Comparison of ENCODE assay signal across 10 cellular contexts in genomic region chr16:3952342-3953131, GRCh38.
DNase-seq lines count a peak whose midpoint lies in the region; ATAC-seq and TF ChIP-seq lines count a peak whose summit lies in the region.
"Had no signal": no experiment of that assay in that cellular context is flagged by ENCODE, and none has a peak within 500 bp of the region (broad histone marks: within the 10 kb centered on the region; RNA-seq: fewer than 3 reads in every experiment).

No MANE protein-coding gene starts in this region.

- TF ChIP-seq CTCF in AG10803 (conservative IDR thresholded peaks at IDR 0.05; ENCODE audit: low read length), result no peak
- TF ChIP-seq CTCF in OCI-LY7 (conservative IDR thresholded peaks at IDR 0.05; ENCODE audit: low read length), result no peak
- TF ChIP-seq CTCF in fibroblast of the aortic adventitia (IDR thresholded peaks at IDR 0.05; ENCODE audit: insufficient read depth, low read length), result no peak
- no peak for TF ChIP-seq CTCF in neural progenitor cell (IDR thresholded peaks at IDR 0.05)
- no peak for TF ChIP-seq CTCF in activated CD8-positive, alpha-beta T cell treated with anti-CD3 and anti-CD28 coated beads for 36 hours (IDR thresholded peaks at IDR 0.05)

- H3K4me3 ChIP-seq in AG10803 (ENCODE audit: low read length) (no peak overlapping the region), OCI-LY7 (ENCODE audit: low read depth, low read length, poor library complexity, severe bottlenecking) (no peak overlapping the region), fibroblast of the aortic adventitia (ENCODE audit: low read depth, low read length) (no peak overlapping the region), neural progenitor cell (no peak overlapping the region)
- H3K4me3 ChIP-seq: Peyer's patch had no signal

- POLR2A ChIA-PET in OCI-LY7 (lab: Charles Lee), result interaction anchor here (0.5 kb wide), 1 partner anchor 162 kb away, joined by 5 read pairs; no protein-coding TSS in a partner anchor
- POLR2A ChIA-PET in activated CD8-positive, alpha-beta T cell treated with anti-CD3 and anti-CD28 coated beads for 36 hours (lab: Charles Lee), result interaction anchor here (1.0 kb wide), 1 partner anchor 91 kb away, joined by 3 read pairs; no protein-coding TSS in a partner anchor

- H3K27me3 Mint-ChIP-seq in neural progenitor cell (ENCODE audit: insufficient read depth, low read depth), result peaks cover 6% of the 10 kb centered on the region
- peaks cover 23% of the 10 kb centered on the region for H3K27me3 Mint-ChIP-seq in activated CD8-positive, alpha-beta T cell treated with anti-CD3 and anti-CD28 coated beads for 36 hours

- H3K9me3 ChIP-seq in OCI-LY7 (ENCODE audit: low read length) (no peaks in the 10 kb centered on the region), neural progenitor cell (ENCODE audit: low read depth) (no peaks in the 10 kb centered on the region)
- H3K9me3 ChIP-seq: Peyer's patch had no signal

- DNase-seq in AG10803 (ENCODE audit: low read depth) (peak; percentile 75), OCI-LY7 (ENCODE audit: low spot score) (peak; percentile 4), fibroblast of the aortic adventitia (ENCODE audit: low read depth) (peak; percentile 77), neural progenitor cell (ENCODE audit: low spot score) (peak; percentile 53), NCI-H2227 treated with DMSO at 0.1 percent for 48 hours (lab: John Stamatoyannopoulos, UW) (no peak)
- no peak for DNase-seq in activated CD8-positive, alpha-beta T cell treated with anti-CD3 and anti-CD28 coated beads for 36 hours
- DNase-seq: naive thymus-derived CD8-positive, alpha-beta T cell had no signal

- H3K4me3 Mint-ChIP-seq in neural progenitor cell, result no peak overlapping the region
- H3K4me3 Mint-ChIP-seq in activated CD8-positive, alpha-beta T cell treated with anti-CD3 and anti-CD28 coated beads for 36 hours, result no peak overlapping the region
- H3K4me3 Mint-ChIP-seq: naive thymus-derived CD8-positive, alpha-beta T cell had no signal

- H2AFZ ChIP-seq in OCI-LY7 (ENCODE audit: low read length), result no peak overlapping the region
- no peak overlapping the region for H2AFZ ChIP-seq in neural progenitor cell (replicated peaks)

- H3K4me2 ChIP-seq in OCI-LY7 (ENCODE audit: low read length), result no peak overlapping the region
- peak overlapping the region; percentile 4 for H3K4me2 ChIP-seq in neural progenitor cell

- no peaks in the 10 kb centered on the region for H3K27me3 ChIP-seq in neural progenitor cell
- H3K27me3 ChIP-seq: Peyer's patch had no signal

- H3K9me3 Mint-ChIP-seq in neural progenitor cell, result no peaks in the 10 kb centered on the region
- H3K9me3 Mint-ChIP-seq in activated CD8-positive, alpha-beta T cell treated with anti-CD3 and anti-CD28 coated beads for 36 hours, result no peaks in the 10 kb centered on the region
- H3K9me3 Mint-ChIP-seq: naive thymus-derived CD8-positive, alpha-beta T cell had no signal

- H3K9ac ChIP-seq in neural progenitor cell, result no peak overlapping the region

- no peak for ATAC-seq in GM21825 (IDR thresholded peaks at IDR 0.05; ENCODE audit: unreplicated experiment)
- no peak for ATAC-seq in activated CD8-positive, alpha-beta T cell treated with anti-CD3 and anti-CD28 coated beads for 36 hours
- no peak for ATAC-seq in HG02852 (IDR thresholded peaks at IDR 0.05; ENCODE audit: unreplicated experiment)
- ATAC-seq: naive thymus-derived CD8-positive, alpha-beta T cell had no signal

- H3K79me2 ChIP-seq in OCI-LY7 (ENCODE audit: insufficient read depth, low read depth, low read length) (no peaks in the 10 kb centered on the region), neural progenitor cell (ENCODE audit: low read depth) (no peaks in the 10 kb centered on the region)

- H3K36me3 ChIP-seq in OCI-LY7 (ENCODE audit: insufficient read depth, low read length) (no peaks in the 10 kb centered on the region), neural progenitor cell (no peaks in the 10 kb centered on the region)
- H3K36me3 ChIP-seq: Peyer's patch had no signal

- no TSS peak for BruUV-seq in OCI-LY7 (replicated peaks; lab: Mats Ljungman, UMichigan)

- H4K20me1 ChIP-seq in OCI-LY7 (ENCODE audit: insufficient read depth, low read length), result no peaks in the 10 kb centered on the region
- H4K20me1 ChIP-seq in neural progenitor cell (ENCODE audit: low read depth), result no peaks in the 10 kb centered on the region

- H3K27ac ChIP-seq in OCI-LY7 (ENCODE audit: low read depth, low read length, poor library complexity, severe bottlenecking) (no peak overlapping the region), neural progenitor cell (no peak overlapping the region)

- H3K4me1 ChIP-seq in OCI-LY7 (ENCODE audit: insufficient read depth, low read length, poor library complexity, severe bottlenecking), result no peaks in the 10 kb centered on the region
- H3K4me1 ChIP-seq in neural progenitor cell, result peaks cover 12% of the 10 kb centered on the region

- intact Hi-C loops in OCI-LY7 (cut with micrococcal nuclease; ENCODE audit: unreplicated experiment), result no loop called here
- intact Hi-C loops in activated CD8-positive, alpha-beta T cell treated with anti-CD3 and anti-CD28 coated beads for 36 hours (cut with micrococcal nuclease), result no loop called here

- peaks cover 10% of the 10 kb centered on the region for H3F3A ChIP-seq in neural progenitor cell (ENCODE audit: low read depth)

- H3K9me2 ChIP-seq in OCI-LY7 (ENCODE audit: insufficient read depth, low read length), result no peaks in the 10 kb centered on the region

- CTCF ChIA-PET in OCI-LY7 (lab: Charles Lee; ENCODE audit: unreplicated experiment), result no interaction called here
- CTCF ChIA-PET in activated CD8-positive, alpha-beta T cell treated with anti-CD3 and anti-CD28 coated beads for 36 hours (lab: Charles Lee), result no interaction called here

- H3K36me3 Mint-ChIP-seq in neural progenitor cell, result no peaks in the 10 kb centered on the region
- H3K36me3 Mint-ChIP-seq in activated CD8-positive, alpha-beta T cell treated with anti-CD3 and anti-CD28 coated beads for 36 hours (ENCODE audit: low read depth), result no peaks in the 10 kb centered on the region
- H3K36me3 Mint-ChIP-seq: naive thymus-derived CD8-positive, alpha-beta T cell had no signal

- peaks cover 27% of the 10 kb centered on the region for H3K4me1 Mint-ChIP-seq in neural progenitor cell
- H3K4me1 Mint-ChIP-seq in activated CD8-positive, alpha-beta T cell treated with anti-CD3 and anti-CD28 coated beads for 36 hours (ENCODE audit: low read depth), result no peaks in the 10 kb centered on the region

- no peak overlapping the region for H3K27ac Mint-ChIP-seq in neural progenitor cell
- H3K27ac Mint-ChIP-seq in activated CD8-positive, alpha-beta T cell treated with anti-CD3 and anti-CD28 coated beads for 36 hours, result no peak overlapping the region

Comparison
In these comparisons a context has a peak if more than half of its experiments do, and no peak if none do; other contexts are left out.
1. DNase-seq: peak in AG10803 (single experiment), OCI-LY7 (single experiment), fibroblast of the aortic adventitia (single experiment) and neural progenitor cell (single experiment); none in activated CD8-positive, alpha-beta T cell treated with anti-CD3 and anti-CD28 coated beads for 36 hours (single experiment) and NCI-H2227 treated with DMSO at 0.1 percent for 48 hours (single experiment).